In genomic region chr1:2053217-2053616, GRCh38 we compare ENCODE assay signal across 1 cellular context.
A peak's percentile ranks its signal among the peaks of the same experiment; 100 is the strongest.
TF ChIP-seq lines count a peak whose summit lies in the region.

No MANE protein-coding gene starts in this region.

TF ChIP-seq in HEK293, 187 proteins besides CTCF, POLR2A, EP300 and RAD21 (continued from another document):
- TF ChIP-seq ZNF639 (tag by site-specific recombination; IDR thresholded peaks at IDR 0.05) (no peak), ZSCAN4 (tag by site-specific recombination; IDR thresholded peaks at IDR 0.05) (no peak), ZNF610 (tag by site-specific recombination; IDR thresholded peaks at IDR 0.05; ENCODE audit: borderline replicate concordance) (no peak), SALL2 (tag by site-specific recombination; IDR thresholded peaks at IDR 0.05; ENCODE audit: borderline replicate concordance) (no peak), ZNF776 (tag by site-specific recombination; IDR thresholded peaks at IDR 0.05; ENCODE audit: borderline replicate concordance) (no peak), ZNF830 (tag by site-specific recombination; IDR thresholded peaks at IDR 0.05; ENCODE audit: low read depth) (no peak), ZFP37 (tag by site-specific recombination; IDR thresholded peaks at IDR 0.05) (no peak), ZNF621 (tag by site-specific recombination; IDR thresholded peaks at IDR 0.05) (no peak), KLF9 (tag by site-specific recombination; IDR thresholded peaks at IDR 0.05; ENCODE audit: low read depth) (no peak), ZEB2 (tag by site-specific recombination; IDR thresholded peaks at IDR 0.05) (no peak), KLF8 (tag by site-specific recombination; IDR thresholded peaks at IDR 0.05) (0 out of 2 replicates have a peak, but pooled peaks have one; percentile 0), ZNF660 (tag by site-specific recombination; IDR thresholded peaks at IDR 0.05) (no peak), TCF7L2 (IDR thresholded peaks at IDR 0.05; ENCODE audit: borderline replicate concordance, low read depth, low read length) (no peak), GFI1B (tag by site-specific recombination; IDR thresholded peaks at IDR 0.05) (no peak), KLF1 (tag by site-specific recombination; IDR thresholded peaks at IDR 0.05) (peak; percentile 71)
